8 cellular contexts compared by ENCODE assay signal in the genomic region with DNA sequence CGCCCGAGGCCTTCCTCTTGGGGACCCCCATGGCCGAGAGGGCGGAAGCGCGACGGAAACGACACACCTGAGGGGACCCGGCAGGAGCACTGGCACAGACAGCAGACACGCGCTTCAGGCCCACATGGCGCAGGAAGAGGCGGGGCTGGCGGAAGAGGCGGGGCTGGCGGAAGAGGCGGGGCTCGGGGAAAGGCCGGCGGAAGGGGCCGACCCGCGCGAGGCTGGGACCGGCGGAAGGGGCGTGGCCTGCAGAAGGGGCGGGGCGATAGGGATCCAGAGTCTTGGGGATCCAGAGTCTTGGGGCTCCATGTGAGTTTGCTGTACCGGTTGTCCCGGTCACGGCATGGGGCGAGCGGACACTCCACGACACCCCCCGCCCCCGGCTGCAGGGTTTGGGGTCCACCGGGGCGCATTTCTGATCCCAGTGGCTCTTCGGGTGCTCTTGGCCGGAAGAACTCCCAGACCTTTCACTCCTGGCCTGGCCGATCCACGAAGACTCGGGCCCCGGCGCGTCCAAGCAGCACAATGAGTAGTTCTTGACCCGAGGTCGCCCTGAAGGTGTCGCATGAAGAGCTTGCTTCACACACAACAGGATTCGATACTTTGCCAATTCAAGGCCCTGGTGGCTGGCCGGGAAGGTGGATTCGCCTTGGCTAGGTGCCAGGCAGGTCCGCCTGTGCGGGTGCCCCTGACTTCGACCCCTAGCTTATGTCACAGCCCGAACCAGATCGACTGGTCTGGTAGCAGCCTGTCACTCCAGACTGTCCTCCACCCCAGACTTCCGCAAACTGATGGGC. TPM values are rescaled to one million over a fixed set of nuclear protein-coding genes. Genes with fewer than 3 reads are reported as not detected.
A peak's percentile ranks its signal among the peaks of the same experiment; 100 is the strongest.
DNase-seq lines count a peak whose midpoint lies in the region; ATAC-seq, FAIRE-seq and TF ChIP-seq lines count a peak whose summit lies in the region.

A gene with protein sequence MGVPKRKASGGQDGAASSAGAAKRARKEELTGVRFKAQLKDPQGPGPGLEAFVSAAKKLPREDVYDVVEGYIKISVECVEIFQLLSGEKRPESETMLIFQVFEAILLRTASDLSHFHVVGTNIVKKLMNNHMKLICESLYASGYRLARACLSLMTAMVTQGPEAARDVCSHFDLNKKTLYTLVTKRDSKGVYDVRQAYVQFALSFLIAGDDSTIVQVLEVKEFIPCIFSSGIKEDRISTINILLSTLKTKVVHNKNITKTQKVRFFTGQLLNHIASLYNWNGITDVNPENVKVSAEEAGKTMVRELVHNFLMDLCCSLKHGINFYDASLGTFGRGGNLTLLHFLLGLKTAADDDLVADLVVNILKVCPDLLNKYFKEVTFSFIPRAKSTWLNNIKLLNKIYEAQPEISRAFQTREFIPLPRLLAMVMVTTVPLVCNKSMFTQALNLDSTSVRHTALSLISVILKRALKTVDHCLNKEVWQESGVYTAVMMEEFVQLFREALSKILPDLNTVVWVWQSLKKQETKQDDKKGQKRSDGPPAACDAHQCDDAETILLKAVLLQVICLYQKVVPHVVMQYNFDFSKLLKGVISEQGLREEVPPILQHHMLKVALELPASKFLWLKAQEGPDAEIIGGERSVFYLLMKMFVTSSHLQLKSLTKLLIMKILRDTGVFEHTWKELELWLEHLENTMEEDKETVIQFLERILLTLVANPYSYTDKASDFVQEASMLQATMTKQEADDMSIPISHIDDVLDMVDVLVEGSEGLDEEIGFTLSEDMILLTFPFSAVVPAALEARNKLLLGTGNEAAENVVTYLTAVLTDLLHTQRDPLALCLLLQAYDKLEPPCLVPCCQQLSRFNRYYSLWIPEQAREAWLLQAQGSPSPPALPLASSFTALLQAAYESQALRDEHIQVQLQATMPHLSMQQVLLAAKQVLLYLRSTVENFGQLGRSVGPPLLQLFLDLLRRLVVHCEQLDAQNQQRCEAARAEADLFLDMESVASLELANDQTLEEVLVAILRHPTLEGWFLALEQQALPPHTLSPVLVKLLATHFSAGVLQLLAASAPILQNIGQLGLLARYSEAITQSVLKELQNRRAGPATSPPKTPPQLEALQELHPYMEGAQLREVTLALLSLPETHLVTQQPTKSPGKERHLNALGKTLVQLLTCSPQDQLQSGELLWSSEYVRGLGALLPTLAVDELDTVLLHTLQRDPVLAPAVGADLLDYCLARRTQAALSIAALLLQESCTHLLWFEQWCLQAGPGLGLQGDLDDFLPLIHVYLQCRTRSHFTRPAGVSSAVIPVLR (N-terminal part only) (minus strand): TSS at position 133 of the 797 bp plus-strand sequence. CDS start 102 bp downstream, at position 31.

- CTCF ChIA-PET in A673 (lab: Charles Lee), result interaction anchor here (0.5 to 0.6 kb wide), 2 partner anchors 8 to 378 kb away, joined by 4 to 5 read pairs; a partner anchor contains a TSS

- H3K4me1 ChIP-seq in A673 (ENCODE audit: insufficient read depth, low read length, poor library complexity, severe bottlenecking) (peaks cover 3% of the 10 kb centered on the region), breast epithelium (peaks cover 0 to 10% of the 10 kb centered on the region in 2 donors), small intestine (ENCODE audit: control insufficient read depth in 2 of 2, insufficient read depth in 1 of 2, low read depth in 1 of 2, low read length in 1 of 2) (peaks cover 2 to 8% of the 10 kb centered on the region in 2 donors)

- intact Hi-C loops in A673 (cut with micrococcal nuclease; ENCODE audit: unreplicated experiment) (no loop called here), breast epithelium (cut with DNase I; ENCODE audit: low total_unique reads) (loop anchor here (5.0 kb wide), 1 partner anchor 854 kb away; no protein-coding TSS in a partner anchor)

- H3K4me3 ChIP-seq in A673 (ENCODE audit: low read depth, low read length, poor library complexity, severe bottlenecking) (peak within 1 kb of the TSS; percentile 98), WERI-Rb-1 (ENCODE audit: low read depth, low read length) (peak within 1 kb of the TSS; percentile 93), breast epithelium (peak within 1 kb of the TSS; percentile 68 to 95 (median 86)), small intestine (ENCODE audit: low read depth in 1 of 2, low read length in 2 of 2) (peak within 1 kb of the TSS; percentile 64 to 79)

- peak; percentile 66 for TF ChIP-seq POLR2A in breast epithelium (IDR thresholded peaks at IDR 0.05)

- ATAC-seq in GM18861 (IDR thresholded peaks at IDR 0.05; ENCODE audit: unreplicated experiment), result peak; percentile 73
- peak; percentile 86 for ATAC-seq in HG03066 (IDR thresholded peaks at IDR 0.05; ENCODE audit: low read depth, unreplicated experiment)

- BruUV-seq in A673 (replicated peaks; lab: Mats Ljungman, UMichigan), result TSS peak; percentile 97

- H3K27me3 ChIP-seq in A673 (replicated peaks; ENCODE audit: insufficient read depth, low read depth, low read length, poor library complexity), result no peaks in the 10 kb centered on the region
- H3K27me3 ChIP-seq in WERI-Rb-1 (ENCODE audit: insufficient read depth, low read depth, severe bottlenecking), result peaks cover 6% of the 10 kb centered on the region
- no peaks in the 10 kb centered on the region for H3K27me3 ChIP-seq in breast epithelium
- H3K27me3 ChIP-seq in small intestine (ENCODE audit: control insufficient read depth in 2 of 2, insufficient read depth in 2 of 2, low read length in 2 of 2), result no peaks in the 10 kb centered on the region

- no peak for FAIRE-seq in small intestine (lab: Jason Lieb, UNC)

- H3K9me3 ChIP-seq in A673 (ENCODE audit: low read depth, low read length, poor library complexity, severe bottlenecking), result no peaks in the 10 kb centered on the region
- H3K9me3 ChIP-seq in WERI-Rb-1 (ENCODE audit: severe bottlenecking), result peaks cover 30% of the 10 kb centered on the region
- H3K9me3 ChIP-seq in breast epithelium, result no peaks in the 10 kb centered on the region
- no peaks in the 10 kb centered on the region for H3K9me3 ChIP-seq in small intestine (ENCODE audit: control insufficient read depth, low read depth)

- TF ChIP-seq CTCF in A673 (conservative IDR thresholded peaks at IDR 0.05; ENCODE audit: low read depth, low read length) (no peak), WERI-Rb-1 (IDR thresholded peaks at IDR 0.05; ENCODE audit: low read depth, low read length) (no peak), breast epithelium (IDR thresholded peaks at IDR 0.05) (peak in 1 of 3 donors; percentile 22)

- POLR2A ChIA-PET in A673 (lab: Charles Lee; ENCODE audit: low non-redundant PET), result no interaction called here

- no peaks in the 10 kb centered on the region for H3K36me3 ChIP-seq in A673 (ENCODE audit: insufficient read depth, low read length, poor library complexity, severe bottlenecking)
- H3K36me3 ChIP-seq in WERI-Rb-1, result peaks cover 1% of the 10 kb centered on the region; the same call in 1 of the 2 replicates
- H3K36me3 ChIP-seq in breast epithelium, result no peaks in the 10 kb centered on the region
- H3K36me3 ChIP-seq in small intestine (ENCODE audit: control insufficient read depth in 2 of 2, insufficient read depth in 2 of 2, low read length in 2 of 2), result peaks cover 0 to under 1% of the 10 kb centered on the region in 2 donors

- 2 to 5% (median 2%) methylated on average over 43 to 59 of the region's 59 CpGs for WGBS in small intestine, 3 donors

- DNase-seq in A673 (ENCODE audit: low spot score), result peak; percentile 88
- peak; percentile 90 for DNase-seq in NCI-H2196 (lab: John Stamatoyannopoulos, UW; ENCODE audit: unreplicated experiment)
- peak; percentile 95 for DNase-seq in WERI-Rb-1
- DNase-seq in breast epithelium (ENCODE audit: low spot score in 2 of 2), result peak; percentile 86 to 93
- peak; percentile 99 for DNase-seq in iPS-NIHi11 (ENCODE audit: low spot score)
- DNase-seq in small intestine, result peak; percentile 93

- peak within 1 kb of the TSS; percentile 66 for H3K27ac ChIP-seq in A673 (ENCODE audit: low read depth, low read length, poor library complexity, severe bottlenecking)
- H3K27ac ChIP-seq in WERI-Rb-1, result peak within 1 kb of the TSS; percentile 53
- H3K27ac ChIP-seq in breast epithelium, result peak within 1 kb of the TSS; percentile 91 to 92
- peak within 1 kb of the TSS; percentile 90 for H3K27ac ChIP-seq in small intestine (ENCODE audit: low read depth in 1 of 2, low read length in 1 of 2)

RNA-seq across cellular contexts. Expression of the gene that starts here (rescaled TPM):
- total RNA-seq in A673 (2021) (27.8 and 30.5 TPM in 2 replicates), breast epithelium (10 to 100 TPM; 12.8 to 22.2 (median 20.6) TPM)
- polyA plus RNA-seq in small intestine, result 1 to 10 TPM in 1 of 3 donors, under 1 TPM in 2; 0.67 to 6.0 (median 0.81) TPM

Comparison
In these comparisons a context has a peak if more than half of its experiments do, and no peak if none do; other contexts are left out.
1. Peak in every context shown above with its lines: DNase-seq, ATAC-seq, H3K4me3 ChIP-seq and H3K27ac ChIP-seq.